17 cellular contexts compared by ENCODE assay signal in the genomic region with DNA sequence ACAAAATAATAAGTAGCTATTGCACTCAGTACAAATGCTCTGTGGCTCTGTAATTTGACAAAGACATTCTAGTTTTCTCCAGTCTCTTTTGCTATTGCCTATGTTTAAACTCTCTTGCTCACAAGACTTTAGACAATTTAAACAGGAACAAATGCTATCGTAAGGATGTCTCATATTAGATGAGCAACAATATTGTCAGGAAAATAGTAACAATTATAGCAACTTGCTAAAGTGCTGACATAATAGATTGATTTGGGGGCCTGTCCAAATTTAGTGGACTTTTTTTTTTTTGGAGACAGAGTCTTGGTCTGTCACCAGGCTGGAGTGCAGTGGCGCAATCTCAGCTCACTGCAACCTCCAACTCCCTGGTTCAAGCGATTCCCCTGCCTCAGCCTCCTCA. TPM values are rescaled to one million over a fixed set of nuclear protein-coding genes. Genes with fewer than 3 reads are reported as not detected.
DNase-seq lines count a peak whose midpoint lies in the region; ATAC-seq, FAIRE-seq and TF ChIP-seq lines count a peak whose summit lies in the region.
"Had no signal": no experiment of that assay in that cellular context is flagged by ENCODE, and none has a peak within 500 bp of the region (broad histone marks: within the 10 kb centered on the region; RNA-seq: fewer than 3 reads in every experiment).

No MANE protein-coding gene starts in this region.

- peak; percentile 21 for FAIRE-seq in GM12892 (lab: Jason Lieb, UNC)

- H3K4me3 ChIP-seq in neutrophil (ENCODE audit: low read depth in 1 of 2, low read length in 1 of 2), result no peak overlapping the region
- H3K4me3 ChIP-seq in right cardiac atrium (ENCODE audit: low read length), result no peak overlapping the region
- H3K4me3 ChIP-seq: PC-9 had no signal

- TF ChIP-seq CTCF in neutrophil (IDR thresholded peaks at IDR 0.05), result no peak

- TF ChIP-seq POLR2A in GM12892 (IDR thresholded peaks at IDR 0.05; ENCODE audit: low read depth, low read length), result no peak

- ATAC-seq in central memory CD8-positive, alpha-beta T cell (replicated peaks; ENCODE audit: extremely low read depth, poor library complexity, severe bottlenecking), result no peak
- ATAC-seq in right cardiac atrium, result no peak
- ATAC-seq: HCT116 had no signal

- peaks cover 3% of the 10 kb centered on the region for H3K36me3 Mint-ChIP-seq in activated naive CD4-positive, alpha-beta T cell treated with anti-CD3 and anti-CD28 coated beads, Interleukin-2, amount 50 U/mL, for 24 hours
- peaks cover 26% of the 10 kb centered on the region for H3K36me3 Mint-ChIP-seq in activated naive CD4-positive, alpha-beta T cell treated with anti-CD3 and anti-CD28 coated beads, Interleukin-2, amount 10 ng/mL, durations not matched to agents 7 days and 5 days
- peaks cover 24% of the 10 kb centered on the region for H3K36me3 Mint-ChIP-seq in central memory CD8-positive, alpha-beta T cell (ENCODE audit: insufficient read depth)

- no peak for DNase-seq in activated naive CD4-positive, alpha-beta T cell treated with anti-CD3 and anti-CD28 coated beads, Interleukin-2, amount 10 ng/mL, durations not matched to agents 7 days and 5 days
- no peak for DNase-seq in GM12892 (ENCODE audit: insufficient read length)
- no peak for DNase-seq in central memory CD8-positive, alpha-beta T cell (ENCODE audit: low spot score in 2 of 2)
- DNase-seq in right cardiac atrium, result no peak
- DNase-seq in H4 (ENCODE audit: low spot score), result no peak
- DNase-seq: ACHN, DMS79, KG1, NCI-H1436, NCI-H2029 treated with DMSO at 0.1 percent for 48 hours, NCI-H2171 treated with DMSO at 0.1 percent for 48 hours, NCI-H446 treated with DMSO at 0.1 percent for 48 hours, NCI-H748 treated with DMSO at 0.1 percent for 48 hours, PC-9 had no signal

- CTCF ChIA-PET in activated naive CD4-positive, alpha-beta T cell treated with anti-CD3 and anti-CD28 coated beads, Interleukin-2, amount 10 ng/mL, durations not matched to agents 7 days and 5 days (lab: Charles Lee), result interaction anchor here (1.4 to 2.2 kb wide), 2 partner anchors 11 to 12 kb away, joined by 3 to 5 read pairs; a partner anchor contains a TSS

- intact Hi-C loops in right cardiac atrium (cut with DNase I), result no loop called here

- H3K9me3 ChIP-seq in neutrophil (no peaks in the 10 kb centered on the region), right cardiac atrium (ENCODE audit: control insufficient read depth, low read length) (no peaks in the 10 kb centered on the region)

- H3K27me3 ChIP-seq in neutrophil, result no peaks in the 10 kb centered on the region
- no peaks in the 10 kb centered on the region for H3K27me3 ChIP-seq in right cardiac atrium (ENCODE audit: control insufficient read depth, insufficient read depth)

- 83% methylated on average over 3 of the region's 3 CpGs for WGBS in right cardiac atrium

- no peaks in the 10 kb centered on the region for H3K27me3 Mint-ChIP-seq in activated naive CD4-positive, alpha-beta T cell treated with anti-CD3 and anti-CD28 coated beads, Interleukin-2, amount 50 U/mL, for 24 hours
- no peaks in the 10 kb centered on the region for H3K27me3 Mint-ChIP-seq in activated naive CD4-positive, alpha-beta T cell treated with anti-CD3 and anti-CD28 coated beads, Interleukin-2, amount 10 ng/mL, durations not matched to agents 7 days and 5 days
- H3K27me3 Mint-ChIP-seq in central memory CD8-positive, alpha-beta T cell, result no peaks in the 10 kb centered on the region

- peaks cover 0 to 14% of the 10 kb centered on the region in 2 experiments for H3K4me1 ChIP-seq in neutrophil (ENCODE audit: control insufficient read depth in 1 of 2, insufficient read depth in 1 of 2, low read depth in 1 of 2, low read length in 1 of 2)
- H3K4me1 ChIP-seq in right cardiac atrium (ENCODE audit: control insufficient read depth, insufficient read depth, low read length), result no peaks in the 10 kb centered on the region

- no peaks in the 10 kb centered on the region for H3K36me3 ChIP-seq in neutrophil

- peaks cover 88% of the 10 kb centered on the region for H3K4me1 Mint-ChIP-seq in activated naive CD4-positive, alpha-beta T cell treated with anti-CD3 and anti-CD28 coated beads, Interleukin-2, amount 50 U/mL, for 24 hours
- H3K4me1 Mint-ChIP-seq in activated naive CD4-positive, alpha-beta T cell treated with anti-CD3 and anti-CD28 coated beads, Interleukin-2, amount 10 ng/mL, durations not matched to agents 7 days and 5 days, result peaks cover 46% of the 10 kb centered on the region
- H3K4me1 Mint-ChIP-seq in central memory CD8-positive, alpha-beta T cell, result peaks cover 73% of the 10 kb centered on the region

- no peak overlapping the region for H3K4me3 Mint-ChIP-seq in activated naive CD4-positive, alpha-beta T cell treated with anti-CD3 and anti-CD28 coated beads, Interleukin-2, amount 50 U/mL, for 24 hours
- H3K4me3 Mint-ChIP-seq in activated naive CD4-positive, alpha-beta T cell treated with anti-CD3 and anti-CD28 coated beads, Interleukin-2, amount 10 ng/mL, durations not matched to agents 7 days and 5 days, result no peak overlapping the region
- H3K4me3 Mint-ChIP-seq in central memory CD8-positive, alpha-beta T cell, result peak overlapping the region; percentile 17

- H3K27ac ChIP-seq in neutrophil (peak overlapping the region; percentile 26), right cardiac atrium (ENCODE audit: low read length) (no peak overlapping the region)
- H3K27ac ChIP-seq: PC-9 had no signal

- H3K9me3 Mint-ChIP-seq in activated naive CD4-positive, alpha-beta T cell treated with anti-CD3 and anti-CD28 coated beads, Interleukin-2, amount 50 U/mL, for 24 hours, result no peaks in the 10 kb centered on the region
- no peaks in the 10 kb centered on the region for H3K9me3 Mint-ChIP-seq in activated naive CD4-positive, alpha-beta T cell treated with anti-CD3 and anti-CD28 coated beads, Interleukin-2, amount 10 ng/mL, durations not matched to agents 7 days and 5 days
- no peaks in the 10 kb centered on the region for H3K9me3 Mint-ChIP-seq in central memory CD8-positive, alpha-beta T cell

- H3K27ac Mint-ChIP-seq in activated naive CD4-positive, alpha-beta T cell treated with anti-CD3 and anti-CD28 coated beads, Interleukin-2, amount 50 U/mL, for 24 hours, result peak overlapping the region; percentile 27
- H3K27ac Mint-ChIP-seq in activated naive CD4-positive, alpha-beta T cell treated with anti-CD3 and anti-CD28 coated beads, Interleukin-2, amount 10 ng/mL, durations not matched to agents 7 days and 5 days, result no peak overlapping the region
- H3K27ac Mint-ChIP-seq in central memory CD8-positive, alpha-beta T cell (ENCODE audit: low read depth), result peak overlapping the region; percentile 11

RNA-seq across cellular contexts. Expression of a gene that starts 11.8 kb away (rescaled TPM):
- polyA plus RNA-seq in GM12892 (2012; ENCODE audit: missing spikeins), result 67.4 TPM
- total RNA-seq in right cardiac atrium, result 10 to 100 TPM; 12.9 to 15.5 (median 14.7) TPM
- 2.7 TPM for polyA plus RNA-seq in right cardiac atrium
- 26.4 and 41.3 TPM in 2 replicates for total RNA-seq in H4 (2014; rRNA removed; shearing (Covaris generic))
